Comparison of ENCODE assay signal across 30 cellular contexts in the genomic region with DNA sequence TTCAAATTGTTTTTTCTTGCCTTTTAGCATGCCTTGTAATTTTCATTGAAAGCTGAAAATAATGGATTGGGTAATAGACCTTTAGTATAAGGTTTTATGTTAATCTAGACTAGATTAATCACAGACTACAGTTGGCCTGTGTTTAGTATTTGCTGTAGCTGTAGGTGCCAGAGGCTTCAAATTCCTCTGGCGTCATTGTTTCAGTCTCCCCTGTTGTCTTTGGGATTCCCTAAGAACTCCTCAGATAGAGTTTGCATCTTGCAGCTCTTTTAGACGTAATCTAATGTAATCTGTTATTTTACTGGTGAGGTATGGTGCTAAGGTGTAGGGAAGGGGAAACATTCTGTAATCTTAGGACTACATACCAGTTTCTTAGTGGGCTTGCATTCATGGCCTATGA.
"Had no signal": no experiment of that assay in that cellular context is flagged by ENCODE, and none has a peak within 500 bp of the region (broad histone marks: within the 10 kb centered on the region; RNA-seq: fewer than 3 reads in every experiment).

No MANE protein-coding gene starts in this region.

- H3K27ac Mint-ChIP-seq: naive thymus-derived CD8-positive, alpha-beta T cell; natural killer cell treated with Interleukin-12 subunit alpha and Interleukin-12 subunit beta and Interleukin-15 and Interleukin-18, amount 100 ng/mL, for 72 hours; nephron progenitor cell; progenitor cell of endocrine pancreas; stimulated activated effector memory CD8-positive, alpha-beta T cell treated with anti-CD3 and anti-CD28 coated beads, Interleukin-12 subunit alpha, Interleukin-12 subunit beta, amount 100 ng/mL, for 72 hours; stimulated activated naive B cell treated with anti-CD40 and anti-IgM and Interleukin-4, amounts not matched to agents 10 μg/mL and 1 μg/mL and 100 μg/mL, for 72 hours; stimulated activated naive CD8-positive, alpha-beta T cell treated with anti-CD3 and anti-CD28 coated beads, Interleukin-15, Interleukin-2, amounts not matched to agents 100 ng/mL and 50 ng/mL, for 24 hours; type B pancreatic cell had no signal

- H3K4me1 ChIP-seq: parathyroid adenoma, psoas muscle, right lobe of liver, sigmoid colon, stomach, thyroid gland, tibial nerve, upper lobe of right lung, uterus had no signal

- ATAC-seq: naive thymus-derived CD8-positive, alpha-beta T cell; natural killer cell treated with Interleukin-12 subunit alpha and Interleukin-12 subunit beta and Interleukin-15 and Interleukin-18, amount 100 ng/mL, for 72 hours; psoas muscle; right cardiac atrium; right lobe of liver; stimulated activated effector memory CD8-positive, alpha-beta T cell treated with anti-CD3 and anti-CD28 coated beads, Interleukin-12 subunit alpha, Interleukin-12 subunit beta, amount 100 ng/mL, for 72 hours; stimulated activated naive B cell treated with anti-CD40 and anti-IgM and Interleukin-4, amounts not matched to agents 10 μg/mL and 1 μg/mL and 100 μg/mL, for 72 hours; upper lobe of right lung had no signal

- H3K9me3 ChIP-seq: neutrophil, ovary, right lobe of liver, thyroid gland, upper lobe of right lung, uterus had no signal

- H3K27me3 Mint-ChIP-seq: progenitor cell of endocrine pancreas had no signal

- H3K4me3 Mint-ChIP-seq: naive thymus-derived CD8-positive, alpha-beta T cell; natural killer cell treated with Interleukin-12 subunit alpha and Interleukin-12 subunit beta and Interleukin-15 and Interleukin-18, amount 100 ng/mL, for 72 hours; nephron progenitor cell; neural crest cell; stimulated activated effector memory CD8-positive, alpha-beta T cell treated with anti-CD3 and anti-CD28 coated beads, Interleukin-12 subunit alpha, Interleukin-12 subunit beta, amount 100 ng/mL, for 72 hours; stimulated activated naive B cell treated with anti-CD40 and anti-IgM and Interleukin-4, amounts not matched to agents 10 μg/mL and 1 μg/mL and 100 μg/mL, for 72 hours; stimulated activated naive CD8-positive, alpha-beta T cell treated with anti-CD3 and anti-CD28 coated beads, Interleukin-15, Interleukin-2, amounts not matched to agents 100 ng/mL and 50 ng/mL, for 24 hours; type B pancreatic cell had no signal

- H3K36me3 ChIP-seq: neutrophil, ovary, right lobe of liver, sigmoid colon, stomach, thoracic aorta, thyroid gland, tibial nerve, upper lobe of right lung, uterus had no signal

- H3K4me1 Mint-ChIP-seq: naive thymus-derived CD8-positive, alpha-beta T cell; nephron progenitor cell; neural crest cell; stimulated activated effector memory CD8-positive, alpha-beta T cell treated with anti-CD3 and anti-CD28 coated beads, Interleukin-12 subunit alpha, Interleukin-12 subunit beta, amount 100 ng/mL, for 72 hours had no signal

- FAIRE-seq: small intestine had no signal

- H3K27ac ChIP-seq: neutrophil, ovary, parathyroid adenoma, psoas muscle, right lobe of liver, sigmoid colon, stomach, thoracic aorta, thyroid gland, tibial nerve, upper lobe of right lung, uterus had no signal

- H3K27me3 ChIP-seq: ovary, right lobe of liver, sigmoid colon, stomach, thyroid gland, tibial nerve, upper lobe of right lung, uterus had no signal

- H3K9ac ChIP-seq: parathyroid adenoma had no signal

- H3K4me3 ChIP-seq: ovary, psoas muscle, right lobe of liver, sigmoid colon, stomach, thoracic aorta, thyroid gland, tibial nerve, upper lobe of right lung, uterus had no signal

- DNase-seq: naive thymus-derived CD8-positive, alpha-beta T cell; nephron progenitor cell; nucleus accumbens; ovary; posterior cingulate gyrus; psoas muscle; right cardiac atrium; right lobe of liver; sigmoid colon; small intestine; stimulated activated CD4-positive, alpha-beta T cell treated with anti-CD3 and anti-CD28 coated beads, Interleukin-15, amount 100 ng/mL, for 24 hours; stimulated activated CD4-positive, alpha-beta T cell treated with anti-CD3 and anti-CD28 coated beads, Interleukin-2, amount 100 ng/mL, for 24 hours; stimulated activated CD4-positive, alpha-beta T cell treated with anti-CD3 and anti-CD28 coated beads, Interleukin-2, amount 100 ng/mL, for 48 hours; stimulated activated CD4-positive, alpha-beta T cell treated with anti-CD3 and anti-CD28 coated beads, Interleukin-4, amount 100 ng/mL, for 24 hours; stimulated activated naive B cell treated with anti-CD40 and anti-IgM and Interleukin-4, amounts not matched to agents 10 μg/mL and 1 μg/mL and 100 μg/mL, for 72 hours; stimulated activated naive CD4-positive, alpha-beta T cell treated with Interleukin-2 at 50 U/mL for 16 hours; stomach; thyroid gland; upper lobe of right lung; uterus had no signal

- H3K36me3 Mint-ChIP-seq: stimulated activated effector memory CD8-positive, alpha-beta T cell treated with anti-CD3 and anti-CD28 coated beads, Interleukin-12 subunit alpha, Interleukin-12 subunit beta, amount 100 ng/mL, for 72 hours; type B pancreatic cell had no signal

- H3K79me2 ChIP-seq: parathyroid adenoma had no signal
